Comparison of ENCODE assay signal across 14 cellular contexts in the genomic region with DNA sequence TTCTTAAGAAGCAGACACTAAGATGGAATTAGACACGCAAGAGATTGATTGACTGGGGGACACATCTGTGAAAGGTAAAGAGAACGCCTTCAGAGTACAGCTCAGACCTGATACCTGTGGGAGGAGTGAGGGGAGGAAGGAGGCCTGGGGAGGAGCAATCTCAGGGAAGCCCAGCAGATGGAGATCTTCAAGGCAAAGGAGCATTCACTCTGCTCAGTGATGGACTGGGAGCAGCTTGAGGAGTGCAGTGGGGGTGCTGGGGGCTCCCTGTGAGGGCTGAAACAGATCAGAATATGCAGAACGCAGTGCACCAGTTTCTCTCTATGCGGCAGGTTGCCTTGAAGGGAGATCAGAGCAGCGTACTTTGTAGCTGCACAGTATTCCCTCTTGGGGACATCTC.
DNase-seq lines count a peak whose midpoint lies in the region; ATAC-seq and TF ChIP-seq lines count a peak whose summit lies in the region.
"Had no signal": no experiment of that assay in that cellular context is flagged by ENCODE, and none has a peak within 500 bp of the region (broad histone marks: within the 10 kb centered on the region; RNA-seq: fewer than 3 reads in every experiment).

No MANE protein-coding gene starts in this region.

- no peak overlapping the region for H2AFZ ChIP-seq in PC-9

- H4K20me1 ChIP-seq in PC-9 (ENCODE audit: insufficient read depth) = no peaks in the 10 kb centered on the region

- no peak overlapping the region for H3K4me3 Mint-ChIP-seq in stimulated activated memory B cell treated with anti-CD40 and anti-IgM and Interleukin-4, amounts not matched to agents 10 μg/mL and 1 μg/mL and 100 μg/mL, for 72 hours
- H3K4me3 Mint-ChIP-seq: activated naive CD4-positive, alpha-beta T cell treated with anti-CD3 and anti-CD28 coated beads, Interleukin-2, amount 10 ng/mL, durations not matched to agents 7 days and 5 days had no signal

- H3K4me2 ChIP-seq in PC-9 = no peak overlapping the region

- H3K4me1 Mint-ChIP-seq in stimulated activated memory B cell treated with anti-CD40 and anti-IgM and Interleukin-4, amounts not matched to agents 10 μg/mL and 1 μg/mL and 100 μg/mL, for 72 hours = no peaks in the 10 kb centered on the region
- H3K4me1 Mint-ChIP-seq: activated naive CD4-positive, alpha-beta T cell treated with anti-CD3 and anti-CD28 coated beads, Interleukin-2, amount 10 ng/mL, durations not matched to agents 7 days and 5 days had no signal

- POLR2A ChIA-PET in PC-9 (lab: Charles Lee; ENCODE audit: unreplicated experiment) = no interaction called here

- no peak overlapping the region for H3K27ac ChIP-seq in PC-9
- H3K27ac ChIP-seq: epithelial cell of prostate, uterus had no signal

- H3K27me3 ChIP-seq in PC-9 (ENCODE audit: insufficient read depth, low read depth) = no peaks in the 10 kb centered on the region
- H3K27me3 ChIP-seq: uterus had no signal

- peaks cover 4% of the 10 kb centered on the region for H3K9me3 Mint-ChIP-seq in stimulated activated memory B cell treated with anti-CD40 and anti-IgM and Interleukin-4, amounts not matched to agents 10 μg/mL and 1 μg/mL and 100 μg/mL, for 72 hours
- H3K9me3 Mint-ChIP-seq: activated naive CD4-positive, alpha-beta T cell treated with anti-CD3 and anti-CD28 coated beads, Interleukin-2, amount 10 ng/mL, durations not matched to agents 7 days and 5 days had no signal

- intact Hi-C loops in PC-9 (cut with micrococcal nuclease; ENCODE audit: unreplicated experiment) = no loop called here

- no TSS peak for BruUV-seq in PC-9 (replicated peaks; lab: Mats Ljungman, UMichigan)

- no peaks in the 10 kb centered on the region for H3K36me3 ChIP-seq in PC-9 (ENCODE audit: low read depth)
- H3K36me3 ChIP-seq: uterus had no signal

- no peaks in the 10 kb centered on the region for H3K9me3 ChIP-seq in PC-9 (ENCODE audit: insufficient read depth, low read depth)
- H3K9me3 ChIP-seq: uterus had no signal

- H3K9me2 ChIP-seq in PC-9 (ENCODE audit: insufficient read depth) = no peaks in the 10 kb centered on the region

- no peaks in the 10 kb centered on the region for H3K79me2 ChIP-seq in PC-9 (ENCODE audit: low read depth)

- no peak overlapping the region for H3K4me3 ChIP-seq in PC-9
- no peak overlapping the region for H3K4me3 ChIP-seq in epithelial cell of proximal tubule (ENCODE audit: low read depth, low read length)
- H3K4me3 ChIP-seq: uterus had no signal

- H3K4me1 ChIP-seq in PC-9 (replicated peaks; ENCODE audit: insufficient read depth) = peaks cover 10% of the 10 kb centered on the region
- H3K4me1 ChIP-seq: uterus had no signal

- H3K27me3 Mint-ChIP-seq in stimulated activated memory B cell treated with anti-CD40 and anti-IgM and Interleukin-4, amounts not matched to agents 10 μg/mL and 1 μg/mL and 100 μg/mL, for 72 hours = peaks cover 25% of the 10 kb centered on the region

- ATAC-seq in stimulated activated memory B cell treated with anti-CD40 and anti-IgM and Interleukin-4, amounts not matched to agents 10 μg/mL and 1 μg/mL and 100 μg/mL, for 72 hours = no peak
- no peak for ATAC-seq in HG03571 (IDR thresholded peaks at IDR 0.05; ENCODE audit: unreplicated experiment)

- H3K27ac Mint-ChIP-seq in stimulated activated memory B cell treated with anti-CD40 and anti-IgM and Interleukin-4, amounts not matched to agents 10 μg/mL and 1 μg/mL and 100 μg/mL, for 72 hours = no peak overlapping the region
- H3K27ac Mint-ChIP-seq: activated naive CD4-positive, alpha-beta T cell treated with anti-CD3 and anti-CD28 coated beads, Interleukin-2, amount 10 ng/mL, durations not matched to agents 7 days and 5 days had no signal

- peak; percentile 62 for DNase-seq in NCI-H82 (lab: John Stamatoyannopoulos, UW)
- no peak for DNase-seq in NCI-H82 treated with DMSO at 0.1 percent for 48 hours (lab: John Stamatoyannopoulos, UW; ENCODE audit: unreplicated experiment)
- no peak for DNase-seq in PC-9
- no peak for DNase-seq in epithelial cell of proximal tubule (ENCODE audit: low read depth)
- peak; percentile 19 for DNase-seq in retina
- DNase-seq in hippocampal formation (lab: John Stamatoyannopoulos, UW) = no peak
- DNase-seq: activated naive CD4-positive, alpha-beta T cell treated with anti-CD3 and anti-CD28 coated beads, Interleukin-2, amount 10 ng/mL, durations not matched to agents 7 days and 5 days; AML-193; central memory CD4-positive, alpha-beta T cell; SHP77 treated with DMSO at 0.1 percent for 48 hours; uterus had no signal

- CTCF ChIA-PET in PC-9 (lab: Charles Lee) = no interaction called here

- no peaks in the 10 kb centered on the region for H3K36me3 Mint-ChIP-seq in stimulated activated memory B cell treated with anti-CD40 and anti-IgM and Interleukin-4, amounts not matched to agents 10 μg/mL and 1 μg/mL and 100 μg/mL, for 72 hours
- H3K36me3 Mint-ChIP-seq: activated naive CD4-positive, alpha-beta T cell treated with anti-CD3 and anti-CD28 coated beads, Interleukin-2, amount 10 ng/mL, durations not matched to agents 7 days and 5 days had no signal

- peaks cover 9% of the 10 kb centered on the region; the same call in 1 of the 2 replicates for H3F3A ChIP-seq in PC-9 (ENCODE audit: insufficient read depth, low read depth)

- TF ChIP-seq CTCF in PC-9 (conservative IDR thresholded peaks at IDR 0.05) (peak; percentile 49; the same call in 1 of the 2 replicates), epithelial cell of proximal tubule (conservative IDR thresholded peaks at IDR 0.05; ENCODE audit: low read depth, low read length) (peak; percentile 44)

Comparison
In these comparisons a context has a peak if more than half of its experiments do, and no peak if none do; other contexts are left out.
1. DNase-seq: peak in NCI-H82 (single experiment) and retina (single experiment); none in NCI-H82 treated with DMSO at 0.1 percent for 48 hours (single experiment), PC-9 (0 of 2), epithelial cell of proximal tubule (single experiment) and hippocampal formation (0 of 2).